Comparison of ENCODE assay signal across 8 cellular contexts in genomic region chr14:53306267-53306721, GRCh38.
DNase-seq lines count a peak whose midpoint lies in the region; ATAC-seq and TF ChIP-seq lines count a peak whose summit lies in the region.

No MANE protein-coding gene starts in this region.

- peaks cover 7% of the 10 kb centered on the region for H3K27me3 ChIP-seq in CD4-positive, alpha-beta T cell (ENCODE audit: control insufficient read depth, insufficient read depth, low read length)
- no peaks in the 10 kb centered on the region for H3K27me3 ChIP-seq in HCT116 (ENCODE audit: insufficient read depth, low read length)

- H2AFZ ChIP-seq in HCT116 (ENCODE audit: low read depth, low read length, poor library complexity, severe bottlenecking) = no peak overlapping the region

- intact Hi-C loops in CD4-positive, alpha-beta T cell (cut with DNase I, micrococcal nuclease) = loop anchor here (2.0 to 10.0 kb wide), 4 partner anchors 254 to 1311 kb away; no protein-coding TSS in a partner anchor
- intact Hi-C loops in HCT116 (cut with micrococcal nuclease) = loop anchor here (2.0 to 10.0 kb wide), 4 partner anchors 249 to 1264 kb away; no protein-coding TSS in a partner anchor

- H3K36me3 ChIP-seq in HCT116 (ENCODE audit: control insufficient read depth in 1 of 2, insufficient read depth in 2 of 2, low read length in 2 of 2) = no peaks in the 10 kb centered on the region

- no peak overlapping the region for H3K9ac ChIP-seq in HCT116 (ENCODE audit: low read length)

- H4K20me1 ChIP-seq in HCT116 (ENCODE audit: insufficient read depth) = no peaks in the 10 kb centered on the region

- peak; percentile 41 for ATAC-seq in CD4-positive, alpha-beta T cell (ENCODE audit: poor library complexity)
- ATAC-seq in HCT116 (peak; percentile 86), HG03139 (IDR thresholded peaks at IDR 0.05; ENCODE audit: unreplicated experiment) (no peak)

- peak overlapping the region; percentile 0 for H3K4me3 Mint-ChIP-seq in CD4-positive, alpha-beta T cell
- peak overlapping the region; percentile 60 for H3K4me3 Mint-ChIP-seq in activated T-cell treated with anti-CD3 and anti-CD28 coated beads, Interleukin-2, amount 50 U/mL, for 24 hours
- peak overlapping the region; percentile 36 to 55 (median 37) for H3K4me3 Mint-ChIP-seq in nephron

- H3K4me3 ChIP-seq in HCT116 (replicated peaks in 1 of 2; ENCODE audit: low read depth in 1 of 2, low read length in 2 of 2) = no peak overlapping the region
- H3K4me3 ChIP-seq in fibroblast of mammary gland (ENCODE audit: control insufficient read depth, low read depth, low read length) = peak overlapping the region; percentile 37

- H3K9me3 ChIP-seq in CD4-positive, alpha-beta T cell (ENCODE audit: control insufficient read depth, low read length) = no peaks in the 10 kb centered on the region
- no peaks in the 10 kb centered on the region for H3K9me3 ChIP-seq in HCT116 (ENCODE audit: control insufficient read depth in 1 of 2, insufficient read depth in 1 of 2, low read depth in 1 of 2, low read length in 2 of 2)

- H3K27ac ChIP-seq in CD4-positive, alpha-beta T cell (ENCODE audit: low read depth, low read length) = no peak overlapping the region
- H3K27ac ChIP-seq in HCT116 (ENCODE audit: low read depth, low read length) = no peak overlapping the region
- peak overlapping the region; percentile 99 for H3K27ac ChIP-seq in temporal lobe (ENCODE audit: low read depth, low read length)

- TF ChIP-seq RAD21 in HCT116 (IDR thresholded peaks at IDR 0.05; ENCODE audit: low read depth) = peak; percentile 89

- BruUV-seq in HCT116 (replicated peaks; lab: Mats Ljungman, UMichigan) = no TSS peak

- no peaks in the 10 kb centered on the region for H3K4me1 Mint-ChIP-seq in CD4-positive, alpha-beta T cell (ENCODE audit: low read depth)
- peaks cover 7% of the 10 kb centered on the region for H3K4me1 Mint-ChIP-seq in activated T-cell treated with anti-CD3 and anti-CD28 coated beads, Interleukin-2, amount 50 U/mL, for 24 hours (ENCODE audit: low read depth)
- H3K4me1 Mint-ChIP-seq in nephron = peaks cover 23% of the 10 kb centered on the region

- H3K79me2 ChIP-seq in HCT116 (ENCODE audit: insufficient read depth, low read length) = no peaks in the 10 kb centered on the region

- H3K9me2 ChIP-seq in HCT116 (ENCODE audit: insufficient read depth) = no peaks in the 10 kb centered on the region

- H3K27me3 Mint-ChIP-seq in CD4-positive, alpha-beta T cell = peaks cover 5% of the 10 kb centered on the region
- peaks cover 8% of the 10 kb centered on the region for H3K27me3 Mint-ChIP-seq in activated T-cell treated with anti-CD3 and anti-CD28 coated beads, Interleukin-2, amount 50 U/mL, for 24 hours
- peaks cover 4% of the 10 kb centered on the region for H3K27me3 Mint-ChIP-seq in nephron (ENCODE audit: low read depth)

- peaks cover 4% of the 10 kb centered on the region for H3K9me3 Mint-ChIP-seq in CD4-positive, alpha-beta T cell
- H3K9me3 Mint-ChIP-seq in activated T-cell treated with anti-CD3 and anti-CD28 coated beads, Interleukin-2, amount 50 U/mL, for 24 hours = peaks cover under 1% of the 10 kb centered on the region
- H3K9me3 Mint-ChIP-seq in nephron = peaks cover 33% of the 10 kb centered on the region

- peak; percentile 68 for TF ChIP-seq CTCF in CD4-positive, alpha-beta T cell (IDR thresholded peaks at IDR 0.05)
- TF ChIP-seq CTCF in HCT116 (IDR thresholded peaks at IDR 0.05 in 2 of 3, conservative IDR thresholded peaks at IDR 0.05 in 1 of 3; ENCODE audit: borderline replicate concordance in 1 of 3, insufficient read depth in 1 of 3, low read depth in 2 of 3, low read length in 2 of 3) (peak; percentile 59 to 86 (median 64)), fibroblast of mammary gland (conservative IDR thresholded peaks at IDR 0.05; ENCODE audit: control insufficient read depth, insufficient read depth, low read depth, low read length) (peak; percentile 81), nephron (IDR thresholded peaks at IDR 0.05; ENCODE audit: unreplicated experiment in 3 of 3) (peak; percentile 84 to 91 (median 86))

- no peak overlapping the region for H3K27ac Mint-ChIP-seq in CD4-positive, alpha-beta T cell
- H3K27ac Mint-ChIP-seq in activated T-cell treated with anti-CD3 and anti-CD28 coated beads, Interleukin-2, amount 50 U/mL, for 24 hours = peak overlapping the region; percentile 52
- H3K27ac Mint-ChIP-seq in nephron = peak overlapping the region; percentile 28 to 87 (median 86)

- no peaks in the 10 kb centered on the region for H3K36me3 Mint-ChIP-seq in CD4-positive, alpha-beta T cell (ENCODE audit: low read depth)
- peaks cover 2% of the 10 kb centered on the region for H3K36me3 Mint-ChIP-seq in activated T-cell treated with anti-CD3 and anti-CD28 coated beads, Interleukin-2, amount 50 U/mL, for 24 hours (ENCODE audit: low read depth)
- peaks cover 11% of the 10 kb centered on the region for H3K36me3 Mint-ChIP-seq in nephron (ENCODE audit: low read depth)

- CTCF ChIA-PET in CD4-positive, alpha-beta T cell (lab: Charles Lee) = interaction anchor here (1.0 to 3.2 kb wide), 2 partner anchors 10 to 249 kb away, joined by 3 to 22 read pairs; no protein-coding TSS in a partner anchor
- CTCF ChIA-PET in HCT116 (lab: Charles Lee) = interaction anchor here (0.7 to 3.9 kb wide), 14 partner anchors 9 to 1042 kb away, joined by 3 to 31 read pairs (median 4); no protein-coding TSS in a partner anchor

- DNase-seq in CD4-positive, alpha-beta T cell = peak in 9 of 10 experiments; percentile 1 to 42 (median 14)
- peak; percentile 28 for DNase-seq in HCT116 (ENCODE audit: low read depth, low spot score)
- peak; percentile 62 for DNase-seq in NCI-H748 (lab: John Stamatoyannopoulos, UW; ENCODE audit: unreplicated experiment)
- peak; percentile 47 for DNase-seq in activated T-cell treated with anti-CD3 and anti-CD28 coated beads, Interleukin-2, amount 50 U/mL, for 24 hours
- DNase-seq in fibroblast of mammary gland (ENCODE audit: low read depth) = peak; percentile 67

- H3K4me1 ChIP-seq in HCT116 (ENCODE audit: control insufficient read depth in 1 of 2, insufficient read depth in 2 of 2, low read length in 2 of 2) = peaks cover 0 to 5% of the 10 kb centered on the region in 2 experiments; a peak in 1 of 4 replicates

- H3K4me2 ChIP-seq in HCT116 (ENCODE audit: low read length) = peak overlapping the region; percentile 54

- POLR2A ChIA-PET in CD4-positive, alpha-beta T cell (lab: Charles Lee) = no interaction called here
- POLR2A ChIA-PET in HCT116 (lab: Charles Lee) = no interaction called here

- TF ChIP-seq POLR2A in HCT116 (IDR thresholded peaks at IDR 0.05; ENCODE audit: borderline replicate concordance, extremely low read depth, insufficient read depth, insufficient read length) = no peak

- RAD21 ChIA-PET in HCT116 (lab: Charles Lee; ENCODE audit: low non-redundant PET in 1 of 2, low total read pairs in 2 of 2, uncharacterized antibody in 2 of 2, unreplicated experiment in 2 of 2) = no interaction called here

TF ChIP-seq in HCT116, 20 proteins besides CTCF, POLR2A, EP300 and RAD21:
- TF ChIP-seq ZFX (IDR thresholded peaks at IDR 0.05) (no peak), CEBPB (IDR thresholded peaks at IDR 0.05; ENCODE audit: low read depth) (no peak), TCF7L2 (IDR thresholded peaks at IDR 0.05; ENCODE audit: borderline replicate concordance, extremely low read depth, insufficient read depth, insufficient read length) (peak; percentile 56), SP1 (IDR thresholded peaks at IDR 0.05; ENCODE audit: low read depth) (peak; percentile 39), ELF1 (IDR thresholded peaks at IDR 0.05; ENCODE audit: borderline replicate concordance, low read depth) (no peak; the same call in 1 of the 2 replicates), EGR1 (IDR thresholded peaks at IDR 0.05; ENCODE audit: low read depth) (no peak), ATF3 (IDR thresholded peaks at IDR 0.05) (no peak), SIN3A (IDR thresholded peaks at IDR 0.05; ENCODE audit: low read depth) (no peak), EZH2phosphoT487 (IDR thresholded peaks at IDR 0.05; ENCODE audit: borderline replicate concordance) (no peak), SRF (IDR thresholded peaks at IDR 0.05; ENCODE audit: low read depth) (no peak)

Comparison
In these comparisons a context has a peak if more than half of its experiments do, and no peak if none do; other contexts are left out.
1. DNase-seq: peak in every context shown above with its lines; median percentile 67 in fibroblast of mammary gland; 62 in NCI-H748; 47 in activated T-cell treated with anti-CD3 and anti-CD28 coated beads, Interleukin-2, amount 50 U/mL, for 24 hours; 28 in HCT116; 14 in CD4-positive, alpha-beta T cell.
2. H3K4me3 Mint-ChIP-seq: peak in every context shown above with its lines; median percentile 60 in activated T-cell treated with anti-CD3 and anti-CD28 coated beads, Interleukin-2, amount 50 U/mL, for 24 hours; 37 in nephron; 0 in CD4-positive, alpha-beta T cell.